18 cellular contexts compared by ENCODE assay signal in genomic region chr1:234270103-234270502, GRCh38.
A peak's percentile ranks its signal among the peaks of the same experiment; 100 is the strongest.
DNase-seq lines count a peak whose midpoint lies in the region; ATAC-seq, FAIRE-seq and TF ChIP-seq lines count a peak whose summit lies in the region.
"Had no signal": no experiment of that assay in that cellular context is flagged by ENCODE, and none has a peak within 500 bp of the region (broad histone marks: within the 10 kb centered on the region; RNA-seq: fewer than 3 reads in every experiment).

No MANE protein-coding gene starts in this region.

- no peaks in the 10 kb centered on the region for H3K9me3 Mint-ChIP-seq in activated CD8-positive, alpha-beta T cell treated with anti-CD3 and anti-CD28 coated beads for 36 hours
- no peaks in the 10 kb centered on the region for H3K9me3 Mint-ChIP-seq in activated CD8-positive, alpha-beta T cell treated with anti-CD3 and anti-CD28 coated beads, Interleukin-2, amount 10 ng/mL, durations not matched to agents 7 days and 5 days (ENCODE audit: insufficient read depth)
- H3K9me3 Mint-ChIP-seq in activated naive CD4-positive, alpha-beta T cell treated with anti-CD3 and anti-CD28 coated beads, Interleukin-2, amount 50 U/mL, for 72 hours: peaks cover 4% of the 10 kb centered on the region in 2 donors

- H3K4me1 Mint-ChIP-seq in activated CD8-positive, alpha-beta T cell treated with anti-CD3 and anti-CD28 coated beads for 36 hours (ENCODE audit: low read depth): peaks cover 29% of the 10 kb centered on the region
- peaks cover 26% of the 10 kb centered on the region for H3K4me1 Mint-ChIP-seq in activated CD8-positive, alpha-beta T cell treated with anti-CD3 and anti-CD28 coated beads, Interleukin-2, amount 10 ng/mL, durations not matched to agents 7 days and 5 days (ENCODE audit: low read depth)

- in situ Hi-C loops in GM12878 (cut with MboI): no loop called here

- H3K27ac ChIP-seq in SK-N-MC (peak overlapping the region; percentile 84), GM12878 (ENCODE audit: control insufficient read depth, insufficient read depth) (peak overlapping the region; percentile 90)

- H3K4me3 Mint-ChIP-seq in activated CD8-positive, alpha-beta T cell treated with anti-CD3 and anti-CD28 coated beads for 36 hours: no peak overlapping the region
- H3K4me3 Mint-ChIP-seq in activated CD8-positive, alpha-beta T cell treated with anti-CD3 and anti-CD28 coated beads, Interleukin-2, amount 10 ng/mL, durations not matched to agents 7 days and 5 days: no peak overlapping the region

- no peak overlapping the region; the same call in 1 of the 2 replicates for H2AFZ ChIP-seq in GM12878 (ENCODE audit: control insufficient read depth, low read depth, low read length)

- no peak for DNase-seq in activated CD8-positive, alpha-beta T cell treated with anti-CD3 and anti-CD28 coated beads for 36 hours
- DNase-seq in activated CD8-positive, alpha-beta T cell treated with anti-CD3 and anti-CD28 coated beads, Interleukin-2, amount 10 ng/mL, durations not matched to agents 7 days and 5 days: no peak
- DNase-seq in activated naive CD4-positive, alpha-beta T cell treated with anti-CD3 and anti-CD28 coated beads, Interleukin-2, amount 50 U/mL, for 72 hours (ENCODE audit: low spot score in 2 of 2): peak in 1 of 2 donors; percentile 16
- no peak for DNase-seq in activated naive CD4-positive, alpha-beta T cell (lab: John Stamatoyannopoulos, UW)
- DNase-seq in SK-N-MC (ENCODE audit: low read depth, low spot score) (no peak), GM12878 (ENCODE audit: low read depth, low spot score) (no peak)
- DNase-seq: CD4-positive, CD25-positive, alpha-beta regulatory T cell; COR-L47; DMS79; H7; Kasumi-1; NCI-H1694 treated with DMSO at 0.1 percent for 48 hours; NCI-H2081 treated with DMSO at 0.1 percent for 48 hours; NCI-H2171 treated with DMSO at 0.1 percent for 48 hours; NCI-H524 treated with DMSO at 0.1 percent for 48 hours; OCI-M1 had no signal

- no peak for TF ChIP-seq CTCF in activated CD8-positive, alpha-beta T cell treated with anti-CD3 and anti-CD28 coated beads for 36 hours (IDR thresholded peaks at IDR 0.05)
- no peak for TF ChIP-seq CTCF in GM12878 (IDR thresholded peaks at IDR 0.05 in 2 of 3, conservative IDR thresholded peaks at IDR 0.05 in 1 of 3; ENCODE audit: control insufficient read depth in 2 of 3, extremely low read depth in 1 of 3, insufficient read depth in 1 of 3, low read depth in 3 of 3, low read length in 3 of 3)

- no peak for TF ChIP-seq POLR2A in GM12878 (IDR thresholded peaks at IDR 0.05; ENCODE audit: low read depth, low read length)

- no peaks in the 10 kb centered on the region for H4K20me1 ChIP-seq in GM12878 (ENCODE audit: control insufficient read depth, insufficient read depth)

- H3K9ac ChIP-seq in SK-N-MC (ENCODE audit: insufficient read length) (no peak overlapping the region), GM12878 (ENCODE audit: control insufficient read depth, insufficient read depth, low read length) (no peak overlapping the region)

- BruUV-seq in GM12878 (replicated peaks; lab: Mats Ljungman, UMichigan): no TSS peak

- peaks cover 23% of the 10 kb centered on the region for H3K27me3 Mint-ChIP-seq in activated CD8-positive, alpha-beta T cell treated with anti-CD3 and anti-CD28 coated beads for 36 hours
- no peaks in the 10 kb centered on the region for H3K27me3 Mint-ChIP-seq in activated CD8-positive, alpha-beta T cell treated with anti-CD3 and anti-CD28 coated beads, Interleukin-2, amount 10 ng/mL, durations not matched to agents 7 days and 5 days (ENCODE audit: low read depth)
- H3K27me3 Mint-ChIP-seq: CD4-positive, CD25-positive, alpha-beta regulatory T cell had no signal

- ATAC-seq in activated CD8-positive, alpha-beta T cell treated with anti-CD3 and anti-CD28 coated beads for 36 hours: no peak
- no peak for ATAC-seq in activated CD8-positive, alpha-beta T cell treated with anti-CD3 and anti-CD28 coated beads, Interleukin-2, amount 10 ng/mL, durations not matched to agents 7 days and 5 days
- ATAC-seq in activated naive CD4-positive, alpha-beta T cell treated with anti-CD3 and anti-CD28 coated beads, Interleukin-2, amount 50 U/mL, for 72 hours: peak; percentile 49 to 50
- peak; percentile 35 for ATAC-seq in GM12878
- no peak for ATAC-seq in HG02852 (IDR thresholded peaks at IDR 0.05; ENCODE audit: unreplicated experiment)

- no peak for TF ChIP-seq RAD21 in GM12878 (IDR thresholded peaks at IDR 0.05; ENCODE audit: insufficient read depth, low read depth, low read length)

- 51% methylated on average over 2 of the region's 2 CpGs for WGBS in GM12878 (ENCODE audit: insufficient coverage, insufficient replicate concordance, low lambda C conversion rate, missing lambda C conversion rate)

- H3K4me1 ChIP-seq in GM12878 (ENCODE audit: control insufficient read depth, insufficient read depth, low read length): peaks cover 20% of the 10 kb centered on the region

- SMC1A ChIA-PET in GM12878 (lab: Charles Lee; ENCODE audit: uncharacterized antibody, unreplicated experiment): interaction anchor here (0.8 to 3.2 kb wide), 6 partner anchors 9 to 57 kb away, joined by 3 to 17 read pairs (median 4); no protein-coding TSS in a partner anchor

- peak in 1 of 2 experiments; percentile 23; a peak in 1 of 4 replicates for TF ChIP-seq EP300 in GM12878 (IDR thresholded peaks at IDR 0.05; ENCODE audit: borderline replicate concordance in 1 of 2, control insufficient read depth in 1 of 2, low read depth in 2 of 2, low read length in 2 of 2)

- H3K4me3 ChIP-seq in SK-N-MC (no peak overlapping the region), GM12878 (no peak overlapping the region)

- no peaks in the 10 kb centered on the region for H3K27me3 ChIP-seq in GM12878 (replicated peaks in 1 of 2; ENCODE audit: control insufficient read depth in 2 of 2, insufficient read depth in 2 of 2, low read length in 1 of 2)

- H3K36me3 ChIP-seq in SK-N-MC (ENCODE audit: insufficient read depth, low read length) (no peaks in the 10 kb centered on the region), GM12878 (ENCODE audit: control insufficient read depth in 2 of 2, insufficient read depth in 2 of 2, low read length in 1 of 2) (no peaks in the 10 kb centered on the region; a peak in 1 of 4 replicates)

- intact Hi-C loops in activated CD8-positive, alpha-beta T cell treated with anti-CD3 and anti-CD28 coated beads for 36 hours (cut with micrococcal nuclease): no loop called here
- intact Hi-C loops in GM12878 (cut with micrococcal nuclease; ENCODE audit: unreplicated experiment): loop anchor here (2.0 kb wide), 2 partner anchors 41 to 53 kb away; no protein-coding TSS in a partner anchor

- RAD21 ChIA-PET in GM12878 (lab: Charles Lee; ENCODE audit: unreplicated experiment): interaction anchor here (1.1 to 3.9 kb wide), 3 partner anchors 26 to 55 kb away, joined by 3 to 20 read pairs (median 5); no protein-coding TSS in a partner anchor

- CTCF ChIA-PET in activated CD8-positive, alpha-beta T cell treated with anti-CD3 and anti-CD28 coated beads for 36 hours (lab: Charles Lee): interaction anchor here (2.6 kb wide), 1 partner anchor 40 kb away, joined by 9 read pairs; no protein-coding TSS in a partner anchor
- CTCF ChIA-PET in activated CD8-positive, alpha-beta T cell treated with anti-CD3 and anti-CD28 coated beads, Interleukin-2, amount 10 ng/mL, durations not matched to agents 7 days and 5 days (lab: Charles Lee): interaction anchor here (1.2 to 2.2 kb wide), 3 partner anchors 19 to 57 kb away, joined by 4 to 8 read pairs (median 7); no protein-coding TSS in a partner anchor
- CTCF ChIA-PET in GM12878 (lab: Yijun Ruan, JAX): interaction anchor here (0.9 to 2.4 kb wide), 5 partner anchors 17 to 57 kb away, joined by 3 to 13 read pairs (median 5); no protein-coding TSS in a partner anchor

- peak overlapping the region; percentile 46 for H3K27ac Mint-ChIP-seq in activated CD8-positive, alpha-beta T cell treated with anti-CD3 and anti-CD28 coated beads for 36 hours
- no peak overlapping the region for H3K27ac Mint-ChIP-seq in activated CD8-positive, alpha-beta T cell treated with anti-CD3 and anti-CD28 coated beads, Interleukin-2, amount 10 ng/mL, durations not matched to agents 7 days and 5 days
- peak overlapping the region in 1 of 2 donors; percentile 90 for H3K27ac Mint-ChIP-seq in activated naive CD4-positive, alpha-beta T cell treated with anti-CD3 and anti-CD28 coated beads, Interleukin-2, amount 50 U/mL, for 72 hours

- H3K9me3 ChIP-seq in SK-N-MC (ENCODE audit: low read depth, low read length) (no peaks in the 10 kb centered on the region), GM12878 (replicated peaks; ENCODE audit: control insufficient read depth, insufficient read depth, low read length) (no peaks in the 10 kb centered on the region; the same call in 2 of the 3 replicates)

- no peaks in the 10 kb centered on the region for H3K79me2 ChIP-seq in GM12878 (ENCODE audit: control insufficient read depth, insufficient read depth, low read length)

- H3K36me3 Mint-ChIP-seq in activated CD8-positive, alpha-beta T cell treated with anti-CD3 and anti-CD28 coated beads for 36 hours (ENCODE audit: low read depth): no peaks in the 10 kb centered on the region
- H3K36me3 Mint-ChIP-seq in activated CD8-positive, alpha-beta T cell treated with anti-CD3 and anti-CD28 coated beads, Interleukin-2, amount 10 ng/mL, durations not matched to agents 7 days and 5 days (ENCODE audit: low read depth): peaks cover 34% of the 10 kb centered on the region
- H3K36me3 Mint-ChIP-seq in activated naive CD4-positive, alpha-beta T cell treated with anti-CD3 and anti-CD28 coated beads, Interleukin-2, amount 50 U/mL, for 72 hours: peaks cover 0 to 7% of the 10 kb centered on the region in 2 donors
- H3K36me3 Mint-ChIP-seq: CD4-positive, CD25-positive, alpha-beta regulatory T cell had no signal

- POLR2A ChIA-PET in activated CD8-positive, alpha-beta T cell treated with anti-CD3 and anti-CD28 coated beads for 36 hours (lab: Charles Lee): no interaction called here
- POLR2A ChIA-PET in activated CD8-positive, alpha-beta T cell treated with anti-CD3 and anti-CD28 coated beads, Interleukin-2, amount 10 ng/mL, durations not matched to agents 7 days and 5 days (lab: Charles Lee): no interaction called here
- POLR2A ChIA-PET in GM12878 (lab: Charles Lee): interaction anchor here (0.8 kb wide), 1 partner anchor 26 kb away, joined by 3 read pairs; no protein-coding TSS in a partner anchor

- FAIRE-seq in GM12878 (lab: Jason Lieb, UNC): no peak
- FAIRE-seq: RCC 7860 had no signal

- H3K4me2 ChIP-seq in GM12878 (ENCODE audit: control insufficient read depth, insufficient read depth): no peak overlapping the region; the same call in 1 of the 2 replicates

TF ChIP-seq in GM12878, 131 proteins besides CTCF, POLR2A, EP300 and RAD21 (continues in another document):
- TF ChIP-seq RCOR1 (conservative IDR thresholded peaks at IDR 0.05; ENCODE audit: low read depth, low read length): no peak
- peak; percentile 15; the same call in 1 of the 2 replicates for TF ChIP-seq EED (IDR thresholded peaks at IDR 0.05; ENCODE audit: low read depth)
- TF ChIP-seq PAX5 (IDR thresholded peaks at IDR 0.05; ENCODE audit: borderline replicate concordance, low read depth, low read length): no peak

Comparison
In these comparisons a context has a peak if more than half of its experiments do, and no peak if none do; other contexts are left out.
1. ATAC-seq: peak in activated naive CD4-positive, alpha-beta T cell treated with anti-CD3 and anti-CD28 coated beads, Interleukin-2, amount 50 U/mL, for 72 hours (2 of 2) and GM12878 (single experiment); none in activated CD8-positive, alpha-beta T cell treated with anti-CD3 and anti-CD28 coated beads for 36 hours (single experiment), activated CD8-positive, alpha-beta T cell treated with anti-CD3 and anti-CD28 coated beads, Interleukin-2, amount 10 ng/mL, durations not matched to agents 7 days and 5 days (single experiment) and HG02852 (single experiment).